In the genomic region with DNA sequence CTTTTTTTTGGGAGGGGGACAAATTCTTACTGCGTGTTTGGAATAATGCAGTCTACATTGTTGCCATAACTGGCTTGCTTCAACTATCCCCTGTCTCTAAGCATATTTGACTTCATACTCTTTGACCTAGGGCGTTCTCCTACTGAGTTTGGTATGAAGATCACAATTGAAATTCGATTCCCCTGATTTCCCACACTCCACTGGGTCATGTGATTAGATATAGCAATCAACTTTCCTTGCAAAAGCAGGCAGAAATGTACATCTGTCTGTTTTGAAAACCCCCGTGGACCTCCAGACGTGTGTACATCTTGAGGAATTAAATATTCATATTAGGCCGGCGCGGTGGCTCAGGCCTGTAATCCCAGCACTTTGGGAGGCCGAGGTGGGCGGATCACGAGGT, we compare ENCODE assay signal across 20 cellular contexts. TPM values are rescaled to one million over a fixed set of nuclear protein-coding genes. Genes with fewer than 3 reads are reported as not detected.
DNase-seq lines count a peak whose midpoint lies in the region; ATAC-seq, FAIRE-seq and TF ChIP-seq lines count a peak whose summit lies in the region.
"Had no signal": no experiment of that assay in that cellular context is flagged by ENCODE, and none has a peak within 500 bp of the region (broad histone marks: within the 10 kb centered on the region; RNA-seq: fewer than 3 reads in every experiment).

No MANE protein-coding gene starts in this region.

- no peak overlapping the region for H3K27ac ChIP-seq in left lung
- H3K27ac ChIP-seq: C4-2B had no signal

- intact Hi-C loops in left lung (cut with DNase I): no loop called here

- no peak overlapping the region for H3K4me3 Mint-ChIP-seq in WTC11
- H3K4me3 Mint-ChIP-seq: CD4-positive, alpha-beta T cell; H9 had no signal

- H3K27me3 Mint-ChIP-seq in WTC11 (ENCODE audit: low read depth): no peaks in the 10 kb centered on the region

- CTCF ChIA-PET in WTC11 (lab: Charles Lee): no interaction called here

- H3K27me3 ChIP-seq in left lung: no peaks in the 10 kb centered on the region

- peaks cover 0 to 6% of the 10 kb centered on the region in 2 donors for H3K4me1 ChIP-seq in left lung
- H3K4me1 ChIP-seq: Caco-2 had no signal

- H3K9me3 Mint-ChIP-seq in WTC11: peaks cover 13% of the 10 kb centered on the region
- H3K9me3 Mint-ChIP-seq: CD4-positive, alpha-beta T cell had no signal

- POLR2A ChIA-PET in WTC11 (lab: Charles Lee): no interaction called here

- no peak for DNase-seq in HTR-8/SVneo (ENCODE audit: insufficient read length, low spot score)
- no peak for DNase-seq in WTC11 (ENCODE audit: low spot score)
- DNase-seq in choroid plexus epithelial cell (ENCODE audit: low read depth): peak; percentile 90
- DNase-seq in left lung: no peak
- no peak for DNase-seq in Kasumi-1 (lab: John Stamatoyannopoulos, UW)
- DNase-seq in NCI-H146 treated with DMSO at 0.1 percent for 48 hours (lab: John Stamatoyannopoulos, UW; ENCODE audit: unreplicated experiment): no peak
- DNase-seq: AML-193; Caco-2; CD4-positive, alpha-beta T cell; GDM1; H9; KBM-7 had no signal

- 0 out of 2 replicates have a peak, but pooled peaks have one; percentile 24 for ATAC-seq in WTC11
- no peak for ATAC-seq in GM18519 (IDR thresholded peaks at IDR 0.05; ENCODE audit: low FRiP score, unreplicated experiment)
- no peak for ATAC-seq in left lung

- TF ChIP-seq CTCF in WTC11 (IDR thresholded peaks at IDR 0.05): no peak
- no peak for TF ChIP-seq CTCF in choroid plexus epithelial cell (conservative IDR thresholded peaks at IDR 0.05; ENCODE audit: low read depth, low read length)
- no peak for TF ChIP-seq CTCF in left lung (IDR thresholded peaks at IDR 0.05)

- H3K27ac Mint-ChIP-seq in WTC11: no peak overlapping the region
- H3K27ac Mint-ChIP-seq: CD4-positive, alpha-beta T cell; H9 had no signal

- H3K36me3 Mint-ChIP-seq in WTC11: no peaks in the 10 kb centered on the region

- H3K9me3 ChIP-seq in left lung: no peaks in the 10 kb centered on the region
- H3K9me3 ChIP-seq: Caco-2 had no signal

- peak; percentile 42 for FAIRE-seq in HTR-8/SVneo (lab: Jason Lieb, UNC)
- FAIRE-seq: A204.1, D721Med, GM12892, GM18507, H1 had no signal

- peaks cover 14% of the 10 kb centered on the region for H3K4me1 Mint-ChIP-seq in WTC11

- H3K4me3 ChIP-seq in choroid plexus epithelial cell (ENCODE audit: low read depth, low read length) (no peak overlapping the region), left lung (no peak overlapping the region)

- H3K36me3 ChIP-seq in left lung: no peaks in the 10 kb centered on the region

TF ChIP-seq in WTC11, 78 proteins besides CTCF, POLR2A, EP300 and RAD21:
- TF ChIP-seq NFYB (CRISPR knock-in tag; conservative IDR thresholded peaks at IDR 0.05; ENCODE audit: low read depth): no peak
- no peak for TF ChIP-seq ZNF138 (CRISPR knock-in tag; conservative IDR thresholded peaks at IDR 0.05)
- TF ChIP-seq, protein P1, sequence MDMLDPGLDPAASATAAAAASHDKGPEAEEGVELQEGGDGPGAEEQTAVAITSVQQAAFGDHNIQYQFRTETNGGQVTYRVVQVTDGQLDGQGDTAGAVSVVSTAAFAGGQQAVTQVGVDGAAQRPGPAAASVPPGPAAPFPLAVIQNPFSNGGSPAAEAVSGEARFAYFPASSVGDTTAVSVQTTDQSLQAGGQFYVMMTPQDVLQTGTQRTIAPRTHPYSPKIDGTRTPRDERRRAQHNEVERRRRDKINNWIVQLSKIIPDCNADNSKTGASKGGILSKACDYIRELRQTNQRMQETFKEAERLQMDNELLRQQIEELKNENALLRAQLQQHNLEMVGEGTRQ (CRISPR knock-in tag; IDR thresholded peaks at IDR 0.05): peak; percentile 51
- no peak for TF ChIP-seq CREB1 (CRISPR knock-in tag; IDR thresholded peaks at IDR 0.05)
- no peak for TF ChIP-seq GABPB1 (CRISPR knock-in tag; IDR thresholded peaks at IDR 0.05)
- TF ChIP-seq NR3C1 (CRISPR knock-in tag; conservative IDR thresholded peaks at IDR 0.05; ENCODE audit: low read depth): no peak
- TF ChIP-seq, protein P2, sequence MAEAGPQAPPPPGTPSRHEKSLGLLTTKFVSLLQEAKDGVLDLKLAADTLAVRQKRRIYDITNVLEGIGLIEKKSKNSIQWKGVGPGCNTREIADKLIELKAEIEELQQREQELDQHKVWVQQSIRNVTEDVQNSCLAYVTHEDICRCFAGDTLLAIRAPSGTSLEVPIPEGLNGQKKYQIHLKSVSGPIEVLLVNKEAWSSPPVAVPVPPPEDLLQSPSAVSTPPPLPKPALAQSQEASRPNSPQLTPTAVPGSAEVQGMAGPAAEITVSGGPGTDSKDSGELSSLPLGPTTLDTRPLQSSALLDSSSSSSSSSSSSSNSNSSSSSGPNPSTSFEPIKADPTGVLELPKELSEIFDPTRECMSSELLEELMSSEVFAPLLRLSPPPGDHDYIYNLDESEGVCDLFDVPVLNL (CRISPR knock-in tag; IDR thresholded peaks at IDR 0.05; ENCODE audit: borderline replicate concordance, low read depth): no peak

RNA-seq across cellular contexts. Expression of a gene that starts 13.8 kb away (rescaled TPM):
- total RNA-seq in WTC11 (2021): not detected in 3 replicates
- total RNA-seq in left lung: not detected
- total RNA-seq: Caco-2; CD4-positive, alpha-beta T cell; H1; H9; HT-29 had no signal
